25 cellular contexts compared by ENCODE assay signal in the genomic region with DNA sequence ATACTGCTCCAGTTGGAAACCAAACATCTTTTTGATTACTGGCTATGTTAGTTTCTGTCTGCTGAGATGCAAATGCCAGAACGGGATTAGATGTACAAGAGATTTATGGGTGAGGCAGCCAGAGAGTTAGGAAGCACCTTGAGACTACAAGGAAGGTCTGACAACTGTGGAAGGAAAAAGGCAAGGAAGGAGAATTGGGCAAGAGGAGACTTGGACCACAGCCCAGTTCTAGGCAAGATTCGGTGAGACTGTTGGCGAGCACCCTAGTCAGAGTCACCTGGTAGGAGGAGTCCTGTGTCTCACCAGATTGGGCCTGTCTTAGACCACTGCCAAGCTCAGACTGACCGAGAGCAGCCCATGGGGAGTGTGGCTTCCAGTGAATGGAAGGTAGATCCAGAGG.
"Had no signal": no experiment of that assay in that cellular context is flagged by ENCODE, and none has a peak within 500 bp of the region (broad histone marks: within the 10 kb centered on the region; RNA-seq: fewer than 3 reads in every experiment).

No MANE protein-coding gene starts in this region.

- H3K36me3 Mint-ChIP-seq: activated naive CD4-positive, alpha-beta T cell treated with anti-CD3 and anti-CD28 coated beads, Interleukin-2, amount 10 ng/mL, durations not matched to agents 7 days and 5 days; activated naive CD8-positive, alpha-beta T cell treated with anti-CD3 and anti-CD28 coated beads for 36 hours had no signal

- H3K4me1 ChIP-seq: SJCRH30 had no signal

- H3K27me3 ChIP-seq: brain microvascular endothelial cell, SJCRH30 had no signal

- H3K36me3 ChIP-seq: brain microvascular endothelial cell, MG63, SJCRH30, WERI-Rb-1 had no signal

- H3K9me3 ChIP-seq: MG63, SJCRH30, SK-N-SH had no signal

- H3K9me3 Mint-ChIP-seq: activated CD4-positive, alpha-beta memory T cell treated with anti-CD3 and anti-CD28 coated beads, Interleukin-2, amount 10 ng/mL, durations not matched to agents 7 days and 5 days; activated naive CD4-positive, alpha-beta T cell treated with anti-CD3 and anti-CD28 coated beads, Interleukin-2, amount 10 ng/mL, durations not matched to agents 7 days and 5 days; activated naive CD8-positive, alpha-beta T cell treated with anti-CD3 and anti-CD28 coated beads for 36 hours; activated T-helper 17 cell treated with anti-CD3 and anti-CD28 coated beads, Interleukin-2, amount 50 U/mL, for 72 hours had no signal

- H3K4me1 Mint-ChIP-seq: activated CD4-positive, alpha-beta memory T cell treated with anti-CD3 and anti-CD28 coated beads, Interleukin-2, amount 10 ng/mL, durations not matched to agents 7 days and 5 days; activated CD4-positive, alpha-beta T cell treated with anti-CD3 and anti-CD28 coated beads for 36 hours; activated naive CD4-positive, alpha-beta T cell treated with anti-CD3 and anti-CD28 coated beads, Interleukin-2, amount 10 ng/mL, durations not matched to agents 7 days and 5 days; activated naive CD8-positive, alpha-beta T cell treated with anti-CD3 and anti-CD28 coated beads for 36 hours; activated T-helper 17 cell treated with anti-CD3 and anti-CD28 coated beads, Interleukin-2, amount 50 U/mL, for 72 hours had no signal

- ATAC-seq: activated CD4-positive, alpha-beta T cell treated with anti-CD3 and anti-CD28 coated beads for 36 hours; activated T-helper 17 cell treated with anti-CD3 and anti-CD28 coated beads, Interleukin-2, amount 50 U/mL, for 72 hours; PC-3; Right ventricle myocardium inferior had no signal

- H3K27ac Mint-ChIP-seq: activated CD4-positive, alpha-beta memory T cell treated with anti-CD3 and anti-CD28 coated beads, Interleukin-2, amount 10 ng/mL, durations not matched to agents 7 days and 5 days; activated CD4-positive, alpha-beta T cell treated with anti-CD3 and anti-CD28 coated beads for 36 hours; activated naive CD4-positive, alpha-beta T cell treated with anti-CD3 and anti-CD28 coated beads, Interleukin-2, amount 10 ng/mL, durations not matched to agents 7 days and 5 days; activated naive CD8-positive, alpha-beta T cell treated with anti-CD3 and anti-CD28 coated beads for 36 hours; activated T-helper 17 cell treated with anti-CD3 and anti-CD28 coated beads, Interleukin-2, amount 50 U/mL, for 72 hours had no signal

- H3K4me3 Mint-ChIP-seq: activated CD4-positive, alpha-beta memory T cell treated with anti-CD3 and anti-CD28 coated beads, Interleukin-2, amount 10 ng/mL, durations not matched to agents 7 days and 5 days; activated CD4-positive, alpha-beta T cell treated with anti-CD3 and anti-CD28 coated beads for 36 hours; activated naive CD4-positive, alpha-beta T cell treated with anti-CD3 and anti-CD28 coated beads, Interleukin-2, amount 10 ng/mL, durations not matched to agents 7 days and 5 days; activated naive CD8-positive, alpha-beta T cell treated with anti-CD3 and anti-CD28 coated beads for 36 hours; activated T-helper 17 cell treated with anti-CD3 and anti-CD28 coated beads, Interleukin-2, amount 50 U/mL, for 72 hours had no signal

- DNase-seq: activated CD4-positive, alpha-beta memory T cell treated with anti-CD3 and anti-CD28 coated beads, Interleukin-2, amount 10 ng/mL, durations not matched to agents 7 days and 5 days; activated CD4-positive, alpha-beta T cell treated with anti-CD3 and anti-CD28 coated beads for 36 hours; activated CD4-positive, alpha-beta T cell treated with anti-CD3 and anti-CD28 coated beads, Interleukin-2, amount 50 U/mL, for 1 hour; activated gamma-delta T cell treated with Interleukin-2 at 50 U/mL for 16 hours; activated naive CD4-positive, alpha-beta T cell treated with anti-CD3 and anti-CD28 coated beads, Interleukin-2, amount 10 ng/mL, durations not matched to agents 7 days and 5 days; activated naive CD8-positive, alpha-beta T cell treated with anti-CD3 and anti-CD28 coated beads for 36 hours; activated T-cell treated with anti-CD3 and anti-CD28 coated beads for 4 hours; activated T-cell treated with anti-CD3 and anti-CD28 coated beads, Interleukin-2, amount 50 U/mL, for 48 hours; brain microvascular endothelial cell; caudate nucleus; MG63; NCI-H1105; NCI-H1436; NCI-H187; NCI-H2081; NCI-H510A treated with DMSO at 0.1 percent for 48 hours; NCI-H69; PC-3; SJCRH30; SK-N-SH; T-helper 1 cell; WERI-Rb-1 had no signal

- H3K27ac ChIP-seq: brain microvascular endothelial cell, KMS-11, SJCRH30, WERI-Rb-1 had no signal

- H3K4me3 ChIP-seq: MG63, SJCRH30 had no signal
